ENCODE assay signal across 15 cellular contexts in genomic region chr15:100941536-100941935, GRCh38. TPM values are rescaled to one million over a fixed set of nuclear protein-coding genes. Genes with fewer than 3 reads are reported as not detected.
DNase-seq lines count a peak whose midpoint lies in the region; ATAC-seq and TF ChIP-seq lines count a peak whose summit lies in the region.
"Had no signal": no experiment of that assay in that cellular context is flagged by ENCODE, and none has a peak within 500 bp of the region (broad histone marks: within the 10 kb centered on the region; RNA-seq: fewer than 3 reads in every experiment).

No MANE protein-coding gene starts in this region.

- H3K36me3 ChIP-seq in GM23338 (ENCODE audit: insufficient read depth) = no peaks in the 10 kb centered on the region
- no peaks in the 10 kb centered on the region for H3K36me3 ChIP-seq in esophagus squamous epithelium

- no peak overlapping the region for H3K4me2 ChIP-seq in GM23338

- no peaks in the 10 kb centered on the region for H3K9me2 ChIP-seq in GM23338 (ENCODE audit: insufficient read depth)

- H3K27me3 Mint-ChIP-seq in GM23338 (ENCODE audit: insufficient read depth, low read depth, poor library complexity) = no peaks in the 10 kb centered on the region
- no peaks in the 10 kb centered on the region for H3K27me3 Mint-ChIP-seq in stimulated activated naive B cell treated with anti-CD40 and anti-IgM and Interleukin-4, amounts not matched to agents 10 μg/mL and 1 μg/mL and 100 μg/mL, for 72 hours
- H3K27me3 Mint-ChIP-seq: activated CD8-positive, alpha-beta T cell treated with anti-CD3 and anti-CD28 coated beads for 36 hours had no signal

- no peak for DNase-seq in activated CD4-positive, CD25-positive, alpha-beta regulatory T cell treated with anti-CD3 and anti-CD28 coated beads, Interleukin-2, amount 50 U/mL, for 72 hours
- no peak for DNase-seq in GM23338 (ENCODE audit: low spot score)
- no peak for DNase-seq in stimulated activated naive B cell treated with anti-CD40 and anti-IgM and Interleukin-4, amounts not matched to agents 10 μg/mL and 1 μg/mL and 100 μg/mL, for 72 hours
- DNase-seq in esophagus squamous epithelium (lab: John Stamatoyannopoulos, UW) = no peak
- DNase-seq in cerebellar nuclear complex (lab: John Stamatoyannopoulos, UW) = no peak
- DNase-seq in inferior parietal cortex (ENCODE audit: extremely low spot score) = no peak
- DNase-seq: 8988T; activated CD8-positive, alpha-beta T cell treated with anti-CD3 and anti-CD28 coated beads for 36 hours; amygdala; endodermal cell; H7; hippocampal formation; NCI-H526 treated with DMSO at 0.1 percent for 48 hours had no signal

- H3K4me1 ChIP-seq in GM23338 (ENCODE audit: insufficient read depth) (no peaks in the 10 kb centered on the region), esophagus squamous epithelium (peaks cover 0 to 4% (median 2%) of the 10 kb centered on the region in 3 donors)

- no peak overlapping the region for H3K4me3 ChIP-seq in GM23338
- H3K4me3 ChIP-seq in esophagus squamous epithelium = no peak overlapping the region

- H3K79me2 ChIP-seq in GM23338 (replicated peaks; ENCODE audit: insufficient read depth) = no peaks in the 10 kb centered on the region

- no peaks in the 10 kb centered on the region for H3K9me3 Mint-ChIP-seq in GM23338
- no peaks in the 10 kb centered on the region for H3K9me3 Mint-ChIP-seq in stimulated activated naive B cell treated with anti-CD40 and anti-IgM and Interleukin-4, amounts not matched to agents 10 μg/mL and 1 μg/mL and 100 μg/mL, for 72 hours
- H3K9me3 Mint-ChIP-seq: activated CD8-positive, alpha-beta T cell treated with anti-CD3 and anti-CD28 coated beads for 36 hours; endodermal cell had no signal

- intact Hi-C loops in esophagus squamous epithelium (cut with DNase I) = no loop called here

- 45 to 74% methylated on average over 2 of the region's 10 CpGs for WGBS in esophagus squamous epithelium, 2 donors

- ATAC-seq in activated CD4-positive, CD25-positive, alpha-beta regulatory T cell treated with anti-CD3 and anti-CD28 coated beads, Interleukin-2, amount 50 U/mL, for 24 hours = peak; percentile 30 to 56
- no peak for ATAC-seq in GM23338
- ATAC-seq in HG03432 (IDR thresholded peaks at IDR 0.05; ENCODE audit: unreplicated experiment) = peak; percentile 65
- ATAC-seq in stimulated activated naive B cell treated with anti-CD40 and anti-IgM and Interleukin-4, amounts not matched to agents 10 μg/mL and 1 μg/mL and 100 μg/mL, for 72 hours (replicated peaks) = peak; percentile 41 to 71
- ATAC-seq: activated CD8-positive, alpha-beta T cell treated with anti-CD3 and anti-CD28 coated beads for 36 hours had no signal

- TF ChIP-seq POLR2A in esophagus squamous epithelium (IDR thresholded peaks at IDR 0.05) = no peak

- no peaks in the 10 kb centered on the region for H4K20me1 ChIP-seq in GM23338 (replicated peaks; ENCODE audit: insufficient read depth)

- H3K4me1 Mint-ChIP-seq in GM23338 = no peaks in the 10 kb centered on the region
- H3K4me1 Mint-ChIP-seq in stimulated activated naive B cell treated with anti-CD40 and anti-IgM and Interleukin-4, amounts not matched to agents 10 μg/mL and 1 μg/mL and 100 μg/mL, for 72 hours = peaks cover 13 to 28% of the 10 kb centered on the region in 2 donors
- H3K4me1 Mint-ChIP-seq: endodermal cell had no signal

- TF ChIP-seq CTCF in GM23338 (conservative IDR thresholded peaks at IDR 0.05; ENCODE audit: low read depth in 2 of 2) (no peak), esophagus squamous epithelium (IDR thresholded peaks at IDR 0.05) (no peak)

- H3K27ac Mint-ChIP-seq in GM23338 = no peak overlapping the region
- H3K27ac Mint-ChIP-seq in stimulated activated naive B cell treated with anti-CD40 and anti-IgM and Interleukin-4, amounts not matched to agents 10 μg/mL and 1 μg/mL and 100 μg/mL, for 72 hours = no peak overlapping the region
- H3K27ac Mint-ChIP-seq: activated CD8-positive, alpha-beta T cell treated with anti-CD3 and anti-CD28 coated beads for 36 hours; endodermal cell had no signal

- H3F3A ChIP-seq in GM23338 (replicated peaks; ENCODE audit: low read depth) = no peaks in the 10 kb centered on the region

- H3K9me3 ChIP-seq in esophagus squamous epithelium = no peaks in the 10 kb centered on the region

- H3K36me3 Mint-ChIP-seq in GM23338 (ENCODE audit: low read depth) = no peaks in the 10 kb centered on the region
- H3K36me3 Mint-ChIP-seq in stimulated activated naive B cell treated with anti-CD40 and anti-IgM and Interleukin-4, amounts not matched to agents 10 μg/mL and 1 μg/mL and 100 μg/mL, for 72 hours = peaks cover 2 to 12% of the 10 kb centered on the region in 2 donors

- H3K27me3 ChIP-seq in GM23338 (ENCODE audit: insufficient read depth) (no peaks in the 10 kb centered on the region), esophagus squamous epithelium (no peaks in the 10 kb centered on the region)

- H3K4me3 Mint-ChIP-seq in GM23338 = no peak overlapping the region
- no peak overlapping the region for H3K4me3 Mint-ChIP-seq in stimulated activated naive B cell treated with anti-CD40 and anti-IgM and Interleukin-4, amounts not matched to agents 10 μg/mL and 1 μg/mL and 100 μg/mL, for 72 hours
- H3K4me3 Mint-ChIP-seq: activated CD8-positive, alpha-beta T cell treated with anti-CD3 and anti-CD28 coated beads for 36 hours; endodermal cell had no signal

- 0 out of 2 replicates have a peak overlapping the region, but pooled peaks have one; percentile 10 for H2AFZ ChIP-seq in GM23338

- H3K27ac ChIP-seq in GM23338 (ENCODE audit: low read depth) (no peak overlapping the region), esophagus squamous epithelium (no peak overlapping the region)

TF ChIP-seq in GM23338, 12 proteins besides CTCF, POLR2A, EP300 and RAD21:
- TF ChIP-seq ZNF331 (CRISPR knock-in tag; IDR thresholded peaks at IDR 0.05; ENCODE audit: low read depth) (no peak), ETS1 (IDR thresholded peaks at IDR 0.05) (no peak), STAT1 (IDR thresholded peaks at IDR 0.05; ENCODE audit: unreplicated experiment) (no peak), EZH2 (IDR thresholded peaks at IDR 0.05; ENCODE audit: low read depth, unreplicated experiment) (no peak), JUNB (IDR thresholded peaks at IDR 0.05; ENCODE audit: unreplicated experiment) (no peak), EZH2phosphoT487 (IDR thresholded peaks at IDR 0.05; ENCODE audit: unreplicated experiment) (no peak), ZNF114 (CRISPR knock-in tag; IDR thresholded peaks at IDR 0.05) (no peak), REST (IDR thresholded peaks at IDR 0.05; ENCODE audit: unreplicated experiment) (no peak)

RNA-seq across cellular contexts. Expression of gene LRRK1, which starts 22.4 kb away (rescaled TPM):
- 2.6 and 4.4 TPM in 2 replicates for total RNA-seq in GM23338 (2014; rRNA removed; shearing (Covaris generic))
- 4.1 and 4.5 TPM in 2 replicates for polyA plus RNA-seq in GM23338 (2016; fragmentation: Nextera tagmentation; extraction: Ambion mirVana)
- 10 to 100 TPM in 2 of 4 donors, 1 to 10 TPM in 2; 5.7 to 12.0 (median 10.0) TPM for total RNA-seq in esophagus squamous epithelium
